In genomic region chr1:19710825-19711611, GRCh38 we compare ENCODE assay signal across 14 cellular contexts. TPM values are rescaled to one million over a fixed set of nuclear protein-coding genes. Genes with fewer than 3 reads are reported as not detected.
DNase-seq lines count a peak whose midpoint lies in the region; ATAC-seq and TF ChIP-seq lines count a peak whose summit lies in the region.
"Had no signal": no experiment of that assay in that cellular context is flagged by ENCODE, and none has a peak within 500 bp of the region (broad histone marks: within the 10 kb centered on the region; RNA-seq: fewer than 3 reads in every experiment).

No MANE protein-coding gene starts in this region.

- H3K4me3 Mint-ChIP-seq in activated CD8-positive, alpha-beta T cell treated with anti-CD3 and anti-CD28 coated beads for 36 hours = no peak overlapping the region
- H3K4me3 Mint-ChIP-seq in activated CD8-positive, alpha-beta T cell treated with anti-CD3 and anti-CD28 coated beads, Interleukin-2, amount 10 ng/mL, durations not matched to agents 7 days and 5 days = no peak overlapping the region
- peak overlapping the region; percentile 20 for H3K4me3 Mint-ChIP-seq in activated CD4-positive, alpha-beta memory T cell treated with anti-CD3 and anti-CD28 coated beads for 36 hours

- peaks cover 2% of the 10 kb centered on the region for H3K36me3 Mint-ChIP-seq in activated CD8-positive, alpha-beta T cell treated with anti-CD3 and anti-CD28 coated beads for 36 hours (ENCODE audit: low read depth)
- H3K36me3 Mint-ChIP-seq in activated CD8-positive, alpha-beta T cell treated with anti-CD3 and anti-CD28 coated beads, Interleukin-2, amount 10 ng/mL, durations not matched to agents 7 days and 5 days (ENCODE audit: low read depth) = peaks cover 2% of the 10 kb centered on the region
- peaks cover 19% of the 10 kb centered on the region for H3K36me3 Mint-ChIP-seq in activated CD4-positive, alpha-beta memory T cell treated with anti-CD3 and anti-CD28 coated beads for 36 hours

- intact Hi-C loops in activated CD8-positive, alpha-beta T cell treated with anti-CD3 and anti-CD28 coated beads for 36 hours (cut with micrococcal nuclease) = no loop called here
- intact Hi-C loops in activated CD4-positive, alpha-beta memory T cell treated with anti-CD3 and anti-CD28 coated beads for 36 hours (cut with micrococcal nuclease) = loop anchor here (1.0 to 5.0 kb wide), 3 partner anchors 53 to 504 kb away; partner anchors contain the start of gene OTUD3

- peak; percentile 41 for DNase-seq in activated CD8-positive, alpha-beta T cell treated with anti-CD3 and anti-CD28 coated beads for 36 hours
- DNase-seq in activated CD8-positive, alpha-beta T cell treated with anti-CD3 and anti-CD28 coated beads, Interleukin-2, amount 10 ng/mL, durations not matched to agents 7 days and 5 days = no peak
- peak; percentile 76 for DNase-seq in activated CD4-positive, alpha-beta memory T cell treated with anti-CD3 and anti-CD28 coated beads for 36 hours
- DNase-seq in stimulated activated CD4-positive, alpha-beta T cell treated with anti-CD3 and anti-CD28 coated beads, Interleukin-4, amount 100 ng/mL, for 48 hours (ENCODE audit: low read depth in 2 of 2) = peak; percentile 6 to 36
- no peak for DNase-seq in midbrain (lab: John Stamatoyannopoulos, UW)
- no peak for DNase-seq in 8988T
- DNase-seq: ACHN, colonic mucosa, NCI-H2029 treated with DMSO at 0.1 percent for 48 hours, SHP77 treated with DMSO at 0.1 percent for 48 hours had no signal

- POLR2A ChIA-PET in activated CD8-positive, alpha-beta T cell treated with anti-CD3 and anti-CD28 coated beads for 36 hours (lab: Charles Lee) = interaction anchor here (0.8 to 1.5 kb wide), 3 partner anchors 17 to 27 kb away, joined by 3 to 4 read pairs (median 3); no protein-coding TSS in a partner anchor
- POLR2A ChIA-PET in activated CD8-positive, alpha-beta T cell treated with anti-CD3 and anti-CD28 coated beads, Interleukin-2, amount 10 ng/mL, durations not matched to agents 7 days and 5 days (lab: Charles Lee) = interaction anchor here (0.6 kb wide), 1 partner anchor 546 kb away, joined by 5 read pairs; no protein-coding TSS in a partner anchor
- POLR2A ChIA-PET in activated CD4-positive, alpha-beta memory T cell treated with anti-CD3 and anti-CD28 coated beads for 36 hours (lab: Charles Lee) = interaction anchor here (0.9 to 1.0 kb wide), 2 partner anchors 9 kb away, joined by 3 to 4 read pairs; no protein-coding TSS in a partner anchor

- H3K9me3 Mint-ChIP-seq in activated CD8-positive, alpha-beta T cell treated with anti-CD3 and anti-CD28 coated beads for 36 hours = no peaks in the 10 kb centered on the region
- H3K9me3 Mint-ChIP-seq in activated CD8-positive, alpha-beta T cell treated with anti-CD3 and anti-CD28 coated beads, Interleukin-2, amount 10 ng/mL, durations not matched to agents 7 days and 5 days (ENCODE audit: insufficient read depth) = no peaks in the 10 kb centered on the region
- no peaks in the 10 kb centered on the region for H3K9me3 Mint-ChIP-seq in activated CD4-positive, alpha-beta memory T cell treated with anti-CD3 and anti-CD28 coated beads for 36 hours

- CTCF ChIA-PET in activated CD8-positive, alpha-beta T cell treated with anti-CD3 and anti-CD28 coated beads for 36 hours (lab: Charles Lee) = interaction anchor here (0.6 to 1.8 kb wide), 3 partner anchors 9 to 172 kb away, joined by 3 to 18 read pairs (median 4); no protein-coding TSS in a partner anchor
- CTCF ChIA-PET in activated CD8-positive, alpha-beta T cell treated with anti-CD3 and anti-CD28 coated beads, Interleukin-2, amount 10 ng/mL, durations not matched to agents 7 days and 5 days (lab: Charles Lee) = interaction anchor here (1.0 to 1.2 kb wide), 2 partner anchors 49 to 50 kb away, joined by 3 read pairs; no protein-coding TSS in a partner anchor
- CTCF ChIA-PET in activated CD4-positive, alpha-beta memory T cell treated with anti-CD3 and anti-CD28 coated beads for 36 hours (lab: Charles Lee) = interaction anchor here (0.9 to 10.7 kb wide), 4 partner anchors 38 to 129 kb away, joined by 3 to 195 read pairs (median 4); partner anchors contain the start of gene HTR6

- ATAC-seq in activated CD8-positive, alpha-beta T cell treated with anti-CD3 and anti-CD28 coated beads for 36 hours = peak; percentile 50
- ATAC-seq in activated CD8-positive, alpha-beta T cell treated with anti-CD3 and anti-CD28 coated beads, Interleukin-2, amount 10 ng/mL, durations not matched to agents 7 days and 5 days = no peak
- ATAC-seq in GM21786 (IDR thresholded peaks at IDR 0.05; ENCODE audit: unreplicated experiment) = peak; percentile 66
- ATAC-seq in GM19455 (IDR thresholded peaks at IDR 0.05; ENCODE audit: unreplicated experiment) = no peak

- peaks cover 23% of the 10 kb centered on the region for H3K4me1 Mint-ChIP-seq in activated CD8-positive, alpha-beta T cell treated with anti-CD3 and anti-CD28 coated beads for 36 hours (ENCODE audit: low read depth)
- peaks cover 16% of the 10 kb centered on the region for H3K4me1 Mint-ChIP-seq in activated CD8-positive, alpha-beta T cell treated with anti-CD3 and anti-CD28 coated beads, Interleukin-2, amount 10 ng/mL, durations not matched to agents 7 days and 5 days (ENCODE audit: low read depth)
- peaks cover 39% of the 10 kb centered on the region for H3K4me1 Mint-ChIP-seq in activated CD4-positive, alpha-beta memory T cell treated with anti-CD3 and anti-CD28 coated beads for 36 hours (ENCODE audit: low read depth)

- TF ChIP-seq CTCF in activated CD8-positive, alpha-beta T cell treated with anti-CD3 and anti-CD28 coated beads for 36 hours (IDR thresholded peaks at IDR 0.05) = no peak

- no peaks in the 10 kb centered on the region for H3K27me3 Mint-ChIP-seq in activated CD8-positive, alpha-beta T cell treated with anti-CD3 and anti-CD28 coated beads for 36 hours
- no peaks in the 10 kb centered on the region for H3K27me3 Mint-ChIP-seq in activated CD8-positive, alpha-beta T cell treated with anti-CD3 and anti-CD28 coated beads, Interleukin-2, amount 10 ng/mL, durations not matched to agents 7 days and 5 days (ENCODE audit: low read depth)
- no peaks in the 10 kb centered on the region for H3K27me3 Mint-ChIP-seq in activated CD4-positive, alpha-beta memory T cell treated with anti-CD3 and anti-CD28 coated beads for 36 hours

- peak overlapping the region; percentile 76 for H3K27ac Mint-ChIP-seq in activated CD8-positive, alpha-beta T cell treated with anti-CD3 and anti-CD28 coated beads for 36 hours
- H3K27ac Mint-ChIP-seq in activated CD8-positive, alpha-beta T cell treated with anti-CD3 and anti-CD28 coated beads, Interleukin-2, amount 10 ng/mL, durations not matched to agents 7 days and 5 days = no peak overlapping the region
- H3K27ac Mint-ChIP-seq in activated CD4-positive, alpha-beta memory T cell treated with anti-CD3 and anti-CD28 coated beads for 36 hours = peak overlapping the region; percentile 96

RNA-seq across cellular contexts. Expression of gene HTR6, which starts 46.3 kb away (rescaled TPM):
- total RNA-seq in activated CD8-positive, alpha-beta T cell treated with anti-CD3 and anti-CD28 coated beads for 36 hours = not detected
- not detected for total RNA-seq in activated CD8-positive, alpha-beta T cell treated with anti-CD3 and anti-CD28 coated beads, Interleukin-2, amount 10 ng/mL, durations not matched to agents 7 days and 5 days
- under 1 TPM; 0.17 to 0.19 TPM for total RNA-seq in activated CD4-positive, alpha-beta memory T cell treated with anti-CD3 and anti-CD28 coated beads for 36 hours
- total RNA-seq: colonic mucosa, H4, urinary bladder had no signal

Comparison
In these comparisons a context has a peak if more than half of its experiments do, and no peak if none do; other contexts are left out.
1. ATAC-seq: peak in activated CD8-positive, alpha-beta T cell treated with anti-CD3 and anti-CD28 coated beads for 36 hours (single experiment) and GM21786 (single experiment); none in activated CD8-positive, alpha-beta T cell treated with anti-CD3 and anti-CD28 coated beads, Interleukin-2, amount 10 ng/mL, durations not matched to agents 7 days and 5 days (single experiment) and GM19455 (single experiment).
2. DNase-seq: peak in activated CD8-positive, alpha-beta T cell treated with anti-CD3 and anti-CD28 coated beads for 36 hours (single experiment), activated CD4-positive, alpha-beta memory T cell treated with anti-CD3 and anti-CD28 coated beads for 36 hours (single experiment) and stimulated activated CD4-positive, alpha-beta T cell treated with anti-CD3 and anti-CD28 coated beads, Interleukin-4, amount 100 ng/mL, for 48 hours (2 of 2); none in activated CD8-positive, alpha-beta T cell treated with anti-CD3 and anti-CD28 coated beads, Interleukin-2, amount 10 ng/mL, durations not matched to agents 7 days and 5 days (single experiment), midbrain (single experiment) and 8988T (single experiment).